2 cellular contexts compared by ENCODE assay signal in the genomic region with DNA sequence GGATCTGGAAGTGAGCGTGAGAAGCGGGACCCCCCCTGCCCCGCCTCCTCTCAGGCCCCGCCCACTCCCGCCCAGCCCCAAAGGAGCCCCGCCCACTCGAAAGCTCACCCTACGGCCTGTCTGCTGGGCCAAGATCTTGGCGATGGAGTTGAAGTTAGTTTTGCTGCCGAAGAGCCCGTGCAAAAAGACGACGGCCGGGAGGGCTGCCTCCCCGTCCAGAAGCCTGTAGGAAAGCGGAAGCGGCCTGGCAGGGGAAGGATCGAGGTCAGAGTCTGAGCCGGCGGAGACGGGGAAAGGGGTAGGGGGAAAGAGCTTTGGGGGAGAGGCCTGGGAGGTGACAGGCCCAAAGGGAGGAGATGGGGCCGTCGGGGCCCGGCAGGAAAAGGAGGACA.
TF ChIP-seq lines count a peak whose summit lies in the region.

No MANE protein-coding gene starts in this region.

TF ChIP-seq in IMR-90, 13 proteins besides CTCF, POLR2A, EP300 and RAD21:
- TF ChIP-seq FOS (IDR thresholded peaks at IDR 0.05; ENCODE audit: low read depth, low read length) (no peak), NFE2L2 (IDR thresholded peaks at IDR 0.05; ENCODE audit: low read depth, low read length) (no peak), CHD1 (IDR thresholded peaks at IDR 0.05; ENCODE audit: low read depth, low read length) (no peak), MXI1 (IDR thresholded peaks at IDR 0.05; ENCODE audit: borderline replicate concordance, low read depth, low read length) (no peak), SMC3 (IDR thresholded peaks at IDR 0.05; ENCODE audit: low read depth, low read length) (no peak)

TF ChIP-seq in K562, 482 proteins besides CTCF, POLR2A, EP300 and RAD21 (continues in another document):
- TF ChIP-seq GTF2F1 (IDR thresholded peaks at IDR 0.05; ENCODE audit: low read depth, low read length) (no peak), ZC3H8 (IDR thresholded peaks at IDR 0.05) (no peak), RBM17 (IDR thresholded peaks at IDR 0.05; ENCODE audit: borderline replicate concordance, low read depth, low read length) (no peak), SMARCE1 (IDR thresholded peaks at IDR 0.05) (0 out of 2 replicates have a peak, but pooled peaks have one; percentile 29), FOXP1 (CRISPR knock-in tag; IDR thresholded peaks at IDR 0.05) (no peak), ZNF551 (CRISPR knock-in tag; IDR thresholded peaks at IDR 0.05) (no peak), CUX1 (CRISPR knock-in tag; IDR thresholded peaks at IDR 0.05) (no peak), ETS1 (conservative IDR thresholded peaks at IDR 0.05; ENCODE audit: control insufficient read depth, low read depth, low read length) (no peak), MYNN (IDR thresholded peaks at IDR 0.05) (no peak), MYNN (CRISPR knock-in tag; IDR thresholded peaks at IDR 0.05) (no peak), ZNF239 (CRISPR knock-in tag; IDR thresholded peaks at IDR 0.05) (no peak), TAF7 (tag; IDR thresholded peaks at IDR 0.05) (0 out of 2 replicates have a peak, but pooled peaks have one; percentile 18), CHD2 (IDR thresholded peaks at IDR 0.05; ENCODE audit: low read depth, low read length) (no peak), ZNF263 (CRISPR knock-in tag; IDR thresholded peaks at IDR 0.05; ENCODE audit: borderline replicate concordance) (no peak), KAT7 (CRISPR knock-in tag; IDR thresholded peaks at IDR 0.05; ENCODE audit: borderline replicate concordance) (0 out of 2 replicates have a peak, but pooled peaks have one; percentile 28), HES1 (IDR thresholded peaks at IDR 0.05; ENCODE audit: low read depth) (no peak), SMARCA5 (IDR thresholded peaks at IDR 0.05) (peak; percentile 71; the same call in 1 of the 2 replicates), LCOR (CRISPR knock-in tag; IDR thresholded peaks at IDR 0.05) (no peak), ZNF217 (CRISPR knock-in tag; IDR thresholded peaks at IDR 0.05) (no peak), ZNF197 (CRISPR knock-in tag; IDR thresholded peaks at IDR 0.05; ENCODE audit: low read depth) (no peak), YBX1 (IDR thresholded peaks at IDR 0.05) (no peak), RUNX1 (IDR thresholded peaks at IDR 0.05; ENCODE audit: low read depth) (no peak), POLR3A (IDR thresholded peaks at IDR 0.05; ENCODE audit: borderline replicate concordance, extremely low read depth, insufficient read depth, insufficient read length) (no peak), KHSRP (IDR thresholded peaks at IDR 0.05) (no peak), MCM2 (IDR thresholded peaks at IDR 0.05; ENCODE audit: low read depth) (no peak), ZNF316 (IDR thresholded peaks at IDR 0.05) (0 out of 2 replicates have a peak, but pooled peaks have one; percentile 4), POLR2H (tag; IDR thresholded peaks at IDR 0.05; ENCODE audit: low read depth) (no peak), NFYB (IDR thresholded peaks at IDR 0.05; ENCODE audit: extremely low read depth, insufficient read length) (no peak), ZC3H11A (IDR thresholded peaks at IDR 0.05; ENCODE audit: low read depth, low read length) (no peak), ZZZ3 (IDR thresholded peaks at IDR 0.05) (no peak), HMBOX1 (IDR thresholded peaks at IDR 0.05) (no peak)
- TF ChIP-seq, protein P1, sequence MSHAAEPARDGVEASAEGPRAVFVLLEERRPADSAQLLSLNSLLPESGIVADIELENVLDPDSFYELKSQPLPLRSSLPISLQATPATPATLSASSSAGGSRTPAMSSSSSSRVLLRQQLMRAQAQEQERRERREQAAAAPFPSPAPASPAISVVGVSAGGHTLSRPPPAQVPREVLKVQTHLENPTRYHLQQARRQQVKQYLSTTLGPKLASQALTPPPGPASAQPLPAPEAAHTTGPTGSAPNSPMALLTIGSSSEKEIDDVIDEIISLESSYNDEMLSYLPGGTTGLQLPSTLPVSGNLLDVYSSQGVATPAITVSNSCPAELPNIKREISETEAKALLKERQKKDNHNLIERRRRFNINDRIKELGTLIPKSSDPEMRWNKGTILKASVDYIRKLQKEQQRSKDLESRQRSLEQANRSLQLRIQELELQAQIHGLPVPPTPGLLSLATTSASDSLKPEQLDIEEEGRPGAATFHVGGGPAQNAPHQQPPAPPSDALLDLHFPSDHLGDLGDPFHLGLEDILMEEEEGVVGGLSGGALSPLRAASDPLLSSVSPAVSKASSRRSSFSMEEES (CRISPR knock-in tag; IDR thresholded peaks at IDR 0.05), result no peak
- TF ChIP-seq, protein P2, sequence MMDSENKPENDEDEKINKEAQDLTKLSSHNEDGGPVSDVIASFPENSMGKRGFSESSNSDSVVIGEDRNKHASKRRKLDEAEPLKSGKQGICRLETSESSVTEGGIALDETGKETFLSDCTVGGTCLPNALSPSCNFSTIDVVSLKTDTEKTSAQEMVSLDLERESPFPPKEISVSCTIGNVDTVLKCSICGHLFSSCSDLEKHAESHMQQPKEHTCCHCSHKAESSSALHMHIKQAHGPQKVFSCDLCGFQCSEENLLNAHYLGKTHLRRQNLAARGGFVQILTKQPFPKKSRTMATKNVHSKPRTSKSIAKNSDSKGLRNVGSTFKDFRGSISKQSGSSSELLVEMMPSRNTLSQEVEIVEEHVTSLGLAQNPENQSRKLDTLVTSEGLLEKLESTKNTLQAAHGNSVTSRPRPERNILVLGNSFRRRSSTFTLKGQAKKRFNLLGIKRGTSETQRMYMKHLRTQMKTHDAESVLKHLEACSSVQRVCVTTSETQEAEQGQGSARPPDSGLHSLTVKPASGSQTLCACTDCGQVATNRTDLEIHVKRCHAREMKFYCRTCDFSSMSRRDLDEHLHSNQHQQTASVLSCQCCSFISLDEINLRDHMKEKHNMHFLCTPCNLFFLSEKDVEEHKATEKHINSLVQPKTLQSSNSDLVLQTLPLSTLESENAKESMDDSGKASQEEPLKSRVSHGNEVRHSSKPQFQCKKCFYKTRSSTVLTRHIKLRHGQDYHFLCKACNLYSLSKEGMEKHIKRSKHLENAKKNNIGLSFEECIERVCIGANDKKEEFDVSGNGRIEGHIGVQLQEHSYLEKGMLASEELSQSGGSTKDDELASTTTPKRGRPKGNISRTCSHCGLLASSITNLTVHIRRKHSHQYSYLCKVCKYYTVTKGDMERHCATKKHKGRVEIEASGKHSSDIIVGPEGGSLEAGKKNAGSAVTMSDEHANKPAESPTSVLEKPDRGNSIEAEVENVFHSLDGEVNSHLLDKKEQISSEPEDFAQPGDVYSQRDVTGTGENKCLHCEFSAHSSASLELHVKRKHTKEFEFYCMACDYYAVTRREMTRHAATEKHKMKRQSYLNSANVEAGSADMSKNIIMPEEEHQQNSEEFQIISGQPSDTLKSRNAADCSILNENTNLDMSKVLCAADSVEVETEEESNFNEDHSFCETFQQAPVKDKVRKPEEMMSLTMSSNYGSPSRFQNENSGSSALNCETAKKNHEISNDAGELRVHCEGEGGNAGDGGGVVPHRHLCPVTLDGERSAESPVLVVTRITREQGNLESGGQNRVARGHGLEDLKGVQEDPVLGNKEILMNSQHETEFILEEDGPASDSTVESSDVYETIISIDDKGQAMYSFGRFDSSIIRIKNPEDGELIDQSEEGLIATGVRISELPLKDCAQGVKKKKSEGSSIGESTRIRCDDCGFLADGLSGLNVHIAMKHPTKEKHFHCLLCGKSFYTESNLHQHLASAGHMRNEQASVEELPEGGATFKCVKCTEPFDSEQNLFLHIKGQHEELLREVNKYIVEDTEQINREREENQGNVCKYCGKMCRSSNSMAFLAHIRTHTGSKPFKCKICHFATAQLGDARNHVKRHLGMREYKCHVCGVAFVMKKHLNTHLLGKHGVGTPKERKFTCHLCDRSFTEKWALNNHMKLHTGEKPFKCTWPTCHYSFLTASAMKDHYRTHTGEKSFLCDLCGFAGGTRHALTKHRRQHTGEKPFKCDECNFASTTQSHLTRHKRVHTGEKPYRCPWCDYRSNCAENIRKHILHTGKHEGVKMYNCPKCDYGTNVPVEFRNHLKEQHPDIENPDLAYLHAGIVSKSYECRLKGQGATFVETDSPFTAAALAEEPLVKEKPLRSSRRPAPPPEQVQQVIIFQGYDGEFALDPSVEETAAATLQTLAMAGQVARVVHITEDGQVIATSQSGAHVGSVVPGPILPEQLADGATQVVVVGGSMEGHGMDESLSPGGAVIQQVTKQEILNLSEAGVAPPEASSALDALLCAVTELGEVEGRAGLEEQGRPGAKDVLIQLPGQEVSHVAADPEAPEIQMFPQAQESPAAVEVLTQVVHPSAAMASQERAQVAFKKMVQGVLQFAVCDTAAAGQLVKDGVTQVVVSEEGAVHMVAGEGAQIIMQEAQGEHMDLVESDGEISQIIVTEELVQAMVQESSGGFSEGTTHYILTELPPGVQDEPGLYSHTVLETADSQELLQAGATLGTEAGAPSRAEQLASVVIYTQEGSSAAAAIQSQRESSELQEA (IDR thresholded peaks at IDR 0.05; ENCODE audit: low read depth), result peak; percentile 76
- TF ChIP-seq, protein P3, sequence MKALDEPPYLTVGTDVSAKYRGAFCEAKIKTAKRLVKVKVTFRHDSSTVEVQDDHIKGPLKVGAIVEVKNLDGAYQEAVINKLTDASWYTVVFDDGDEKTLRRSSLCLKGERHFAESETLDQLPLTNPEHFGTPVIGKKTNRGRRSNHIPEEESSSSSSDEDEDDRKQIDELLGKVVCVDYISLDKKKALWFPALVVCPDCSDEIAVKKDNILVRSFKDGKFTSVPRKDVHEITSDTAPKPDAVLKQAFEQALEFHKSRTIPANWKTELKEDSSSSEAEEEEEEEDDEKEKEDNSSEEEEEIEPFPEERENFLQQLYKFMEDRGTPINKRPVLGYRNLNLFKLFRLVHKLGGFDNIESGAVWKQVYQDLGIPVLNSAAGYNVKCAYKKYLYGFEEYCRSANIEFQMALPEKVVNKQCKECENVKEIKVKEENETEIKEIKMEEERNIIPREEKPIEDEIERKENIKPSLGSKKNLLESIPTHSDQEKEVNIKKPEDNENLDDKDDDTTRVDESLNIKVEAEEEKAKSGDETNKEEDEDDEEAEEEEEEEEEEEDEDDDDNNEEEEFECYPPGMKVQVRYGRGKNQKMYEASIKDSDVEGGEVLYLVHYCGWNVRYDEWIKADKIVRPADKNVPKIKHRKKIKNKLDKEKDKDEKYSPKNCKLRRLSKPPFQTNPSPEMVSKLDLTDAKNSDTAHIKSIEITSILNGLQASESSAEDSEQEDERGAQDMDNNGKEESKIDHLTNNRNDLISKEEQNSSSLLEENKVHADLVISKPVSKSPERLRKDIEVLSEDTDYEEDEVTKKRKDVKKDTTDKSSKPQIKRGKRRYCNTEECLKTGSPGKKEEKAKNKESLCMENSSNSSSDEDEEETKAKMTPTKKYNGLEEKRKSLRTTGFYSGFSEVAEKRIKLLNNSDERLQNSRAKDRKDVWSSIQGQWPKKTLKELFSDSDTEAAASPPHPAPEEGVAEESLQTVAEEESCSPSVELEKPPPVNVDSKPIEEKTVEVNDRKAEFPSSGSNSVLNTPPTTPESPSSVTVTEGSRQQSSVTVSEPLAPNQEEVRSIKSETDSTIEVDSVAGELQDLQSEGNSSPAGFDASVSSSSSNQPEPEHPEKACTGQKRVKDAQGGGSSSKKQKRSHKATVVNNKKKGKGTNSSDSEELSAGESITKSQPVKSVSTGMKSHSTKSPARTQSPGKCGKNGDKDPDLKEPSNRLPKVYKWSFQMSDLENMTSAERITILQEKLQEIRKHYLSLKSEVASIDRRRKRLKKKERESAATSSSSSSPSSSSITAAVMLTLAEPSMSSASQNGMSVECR (CRISPR knock-in tag; IDR thresholded peaks at IDR 0.05), result no peak
